ENCODE assay signal across 23 cellular contexts in genomic region chr1:248631354-248632041, GRCh38. TPM values are rescaled to one million over a fixed set of nuclear protein-coding genes. Genes with fewer than 3 reads are reported as not detected.
DNase-seq lines count a peak whose midpoint lies in the region; ATAC-seq and TF ChIP-seq lines count a peak whose summit lies in the region.
"Had no signal": no experiment of that assay in that cellular context is flagged by ENCODE, and none has a peak within 500 bp of the region (broad histone marks: within the 10 kb centered on the region; RNA-seq: fewer than 3 reads in every experiment).

No MANE protein-coding gene starts in this region.

- no peaks in the 10 kb centered on the region for H3K4me1 ChIP-seq in liver (ENCODE audit: control insufficient read depth in 4 of 4, insufficient read depth in 4 of 4, low read length in 3 of 4)
- no peaks in the 10 kb centered on the region for H3K4me1 ChIP-seq in osteoblast (ENCODE audit: insufficient read depth, low read length)

- TF ChIP-seq RAD21 in liver (IDR thresholded peaks at IDR 0.05) = no peak

- in situ Hi-C loops in SK-MEL-5 (cut with HindIII; ENCODE audit: low pct_unique_long_range_greater_than_20kb, low sequenced_read_pairs) = no loop called here

- TF ChIP-seq CTCF in liver (IDR thresholded peaks at IDR 0.05; ENCODE audit: low read depth, low read length, missing input control) = no peak
- no peak for TF ChIP-seq CTCF in osteoblast (IDR thresholded peaks at IDR 0.05; ENCODE audit: extremely low read depth, low read depth, low read length)

- no peaks in the 10 kb centered on the region for H4K20me1 ChIP-seq in osteoblast (ENCODE audit: insufficient read depth, low read length)

- H3K27me3 ChIP-seq in liver (ENCODE audit: control insufficient read depth in 4 of 4, insufficient read depth in 4 of 4, low read length in 3 of 4) = no peaks in the 10 kb centered on the region
- no peaks in the 10 kb centered on the region for H3K27me3 ChIP-seq in osteoblast (ENCODE audit: insufficient read depth, low read length)
- H3K27me3 ChIP-seq: neutrophil had no signal

- H2AFZ ChIP-seq in osteoblast (ENCODE audit: low read length) = no peak overlapping the region
- H2AFZ ChIP-seq: GM23248 had no signal

- no peak overlapping the region for H3K9ac ChIP-seq in liver (ENCODE audit: low read depth in 1 of 2, low read length in 2 of 2)
- H3K9ac ChIP-seq: GM23248 had no signal

- no peaks in the 10 kb centered on the region for H3K79me2 ChIP-seq in osteoblast (ENCODE audit: insufficient read depth, low read length)

- H3K36me3 ChIP-seq in liver (ENCODE audit: control insufficient read depth in 4 of 4, insufficient read depth in 3 of 4, low read depth in 1 of 4, low read length in 3 of 4) = no peaks in the 10 kb centered on the region
- no peaks in the 10 kb centered on the region for H3K36me3 ChIP-seq in osteoblast (ENCODE audit: insufficient read depth, low read length)
- H3K36me3 ChIP-seq: neutrophil, thoracic aorta had no signal

- H3K27ac ChIP-seq in liver (ENCODE audit: low read depth in 1 of 2, low read length in 2 of 2) = no peak overlapping the region
- H3K27ac ChIP-seq in osteoblast (ENCODE audit: low read depth, low read length) = no peak overlapping the region
- H3K27ac ChIP-seq: GM23248, neutrophil, thoracic aorta, VCaP had no signal

- no peak overlapping the region for H3K4me2 ChIP-seq in osteoblast (ENCODE audit: insufficient read depth, low read length)

- no peak for ATAC-seq in HG02885 (IDR thresholded peaks at IDR 0.05; ENCODE audit: poor library complexity, unreplicated experiment)
- ATAC-seq: activated CD8-positive, alpha-beta T cell treated with anti-CD3 and anti-CD28 coated beads for 36 hours; effector memory CD8-positive, alpha-beta T cell; Right ventricle myocardium inferior; T-cell had no signal

- DNase-seq in DMS53 (lab: John Stamatoyannopoulos, UW) (peak; percentile 81), LoVo (ENCODE audit: low spot score) (peak; percentile 51), SK-MEL-5 (ENCODE audit: low read depth, low spot score) (peak; percentile 20), NCI-H2171 (lab: John Stamatoyannopoulos, UW) (no peak), osteoblast (ENCODE audit: insufficient read length, low spot score, missing footprints) (no peak)
- DNase-seq: activated CD8-positive, alpha-beta T cell treated with anti-CD3 and anti-CD28 coated beads for 36 hours; activated naive CD4-positive, alpha-beta T cell; activated T-cell treated with anti-CD3 and anti-CD28 coated beads, Interleukin-2, amount 50 U/mL, for 1 hour; amniotic stem cell; CD8-positive, alpha-beta memory T cell; effector memory CD8-positive, alpha-beta T cell; EL; GM23248; NCI-H187; NCI-H226; T-cell had no signal

- H3K4me3 ChIP-seq in liver (ENCODE audit: low read depth in 1 of 3, low read length in 3 of 3) (no peak overlapping the region), osteoblast (ENCODE audit: insufficient read depth, low read length) (no peak overlapping the region)
- H3K4me3 ChIP-seq: GM23248, thoracic aorta had no signal

- WGBS in liver = 73% methylated on average over 7 of the region's 7 CpGs

- H3K9me3 ChIP-seq in liver (ENCODE audit: control insufficient read depth in 4 of 4, low read length in 3 of 4) (no peaks in the 10 kb centered on the region), osteoblast (ENCODE audit: low read depth, low read length) (no peaks in the 10 kb centered on the region)
- H3K9me3 ChIP-seq: neutrophil, thoracic aorta had no signal

TF ChIP-seq in liver, 16 proteins besides CTCF, POLR2A, EP300 and RAD21:
- TF ChIP-seq FOXA2 (IDR thresholded peaks at IDR 0.05) = no peak
- TF ChIP-seq TAF1 (conservative IDR thresholded peaks at IDR 0.05) = no peak
- TF ChIP-seq GABPA (IDR thresholded peaks at IDR 0.05 in 1 of 2, conservative IDR thresholded peaks at IDR 0.05 in 1 of 2) = no peak
- TF ChIP-seq MAX (IDR thresholded peaks at IDR 0.05) = no peak
- no peak for TF ChIP-seq RXRA (IDR thresholded peaks at IDR 0.05)
- TF ChIP-seq, protein P1, sequence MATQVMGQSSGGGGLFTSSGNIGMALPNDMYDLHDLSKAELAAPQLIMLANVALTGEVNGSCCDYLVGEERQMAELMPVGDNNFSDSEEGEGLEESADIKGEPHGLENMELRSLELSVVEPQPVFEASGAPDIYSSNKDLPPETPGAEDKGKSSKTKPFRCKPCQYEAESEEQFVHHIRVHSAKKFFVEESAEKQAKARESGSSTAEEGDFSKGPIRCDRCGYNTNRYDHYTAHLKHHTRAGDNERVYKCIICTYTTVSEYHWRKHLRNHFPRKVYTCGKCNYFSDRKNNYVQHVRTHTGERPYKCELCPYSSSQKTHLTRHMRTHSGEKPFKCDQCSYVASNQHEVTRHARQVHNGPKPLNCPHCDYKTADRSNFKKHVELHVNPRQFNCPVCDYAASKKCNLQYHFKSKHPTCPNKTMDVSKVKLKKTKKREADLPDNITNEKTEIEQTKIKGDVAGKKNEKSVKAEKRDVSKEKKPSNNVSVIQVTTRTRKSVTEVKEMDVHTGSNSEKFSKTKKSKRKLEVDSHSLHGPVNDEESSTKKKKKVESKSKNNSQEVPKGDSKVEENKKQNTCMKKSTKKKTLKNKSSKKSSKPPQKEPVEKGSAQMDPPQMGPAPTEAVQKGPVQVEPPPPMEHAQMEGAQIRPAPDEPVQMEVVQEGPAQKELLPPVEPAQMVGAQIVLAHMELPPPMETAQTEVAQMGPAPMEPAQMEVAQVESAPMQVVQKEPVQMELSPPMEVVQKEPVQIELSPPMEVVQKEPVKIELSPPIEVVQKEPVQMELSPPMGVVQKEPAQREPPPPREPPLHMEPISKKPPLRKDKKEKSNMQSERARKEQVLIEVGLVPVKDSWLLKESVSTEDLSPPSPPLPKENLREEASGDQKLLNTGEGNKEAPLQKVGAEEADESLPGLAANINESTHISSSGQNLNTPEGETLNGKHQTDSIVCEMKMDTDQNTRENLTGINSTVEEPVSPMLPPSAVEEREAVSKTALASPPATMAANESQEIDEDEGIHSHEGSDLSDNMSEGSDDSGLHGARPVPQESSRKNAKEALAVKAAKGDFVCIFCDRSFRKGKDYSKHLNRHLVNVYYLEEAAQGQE (IDR thresholded peaks at IDR 0.05) = no peak
- no peak for TF ChIP-seq FOXA1 (IDR thresholded peaks at IDR 0.05)
- no peak for TF ChIP-seq HNF4A (conservative IDR thresholded peaks at IDR 0.05)
- TF ChIP-seq, protein P2, sequence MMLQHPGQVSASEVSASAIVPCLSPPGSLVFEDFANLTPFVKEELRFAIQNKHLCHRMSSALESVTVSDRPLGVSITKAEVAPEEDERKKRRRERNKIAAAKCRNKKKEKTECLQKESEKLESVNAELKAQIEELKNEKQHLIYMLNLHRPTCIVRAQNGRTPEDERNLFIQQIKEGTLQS (IDR thresholded peaks at IDR 0.05) = peak; percentile 45
- TF ChIP-seq NR2F2 (IDR thresholded peaks at IDR 0.05) = no peak
- no peak for TF ChIP-seq SP1 (IDR thresholded peaks at IDR 0.05)
- TF ChIP-seq JUND (IDR thresholded peaks at IDR 0.05) = peak in 1 of 2 donors; percentile 58
- TF ChIP-seq HNF4G (IDR thresholded peaks at IDR 0.05) = no peak
- no peak for TF ChIP-seq EGR1 (IDR thresholded peaks at IDR 0.05; ENCODE audit: low read depth in 2 of 2)
- no peak for TF ChIP-seq YY1 (IDR thresholded peaks at IDR 0.05)

RNA-seq across cellular contexts. Expression of gene OR2T11, which starts 3.4 kb away (rescaled TPM):
- not detected in 2 replicates for total RNA-seq in SK-MEL-5 (2014; rRNA removed; shearing (Covaris generic))
- polyA plus RNA-seq in SK-MEL-5 (2015; cell fraction: cytosol; rRNA removed) = not detected in 2 replicates
- polyA plus RNA-seq in SK-MEL-5 (2015; cell fraction: nucleus; rRNA removed) = not detected in 2 replicates
- total RNA-seq in liver (not detected), osteoblast (not detected in 2 replicates)
- polyA plus RNA-seq in liver = not detected
- total RNA-seq: activated CD8-positive, alpha-beta T cell treated with anti-CD3 and anti-CD28 coated beads for 36 hours; CD8-positive, alpha-beta memory T cell; GM23248; Right ventricle myocardium inferior; T-cell; thoracic aorta had no signal
- polyA plus RNA-seq: CD8-positive, alpha-beta memory T cell; GM23248 had no signal

RNA-seq across cellular contexts. Expression of gene OR2T35, which starts 13.6 kb away (rescaled TPM):
- not detected in 2 replicates for total RNA-seq in SK-MEL-5 (2014; rRNA removed; shearing (Covaris generic))
- not detected in 2 replicates for polyA plus RNA-seq in SK-MEL-5 (2015; cell fraction: cytosol; rRNA removed)
- polyA plus RNA-seq in SK-MEL-5 (2015; cell fraction: nucleus; rRNA removed) = not detected in 2 replicates
- not detected for total RNA-seq in liver
- not detected for polyA plus RNA-seq in liver
- total RNA-seq in osteoblast = not detected in 2 replicates
- total RNA-seq: activated CD8-positive, alpha-beta T cell treated with anti-CD3 and anti-CD28 coated beads for 36 hours; CD8-positive, alpha-beta memory T cell; GM23248; Right ventricle myocardium inferior; T-cell; thoracic aorta had no signal
- polyA plus RNA-seq: CD8-positive, alpha-beta memory T cell; GM23248 had no signal

RNA-seq across cellular contexts. Expression of gene OR2T27, which starts 23.8 kb away (rescaled TPM):
- total RNA-seq in SK-MEL-5 (2014; rRNA removed; shearing (Covaris generic)) = not detected in 2 replicates
- polyA plus RNA-seq in SK-MEL-5 (2015; cell fraction: cytosol; rRNA removed) = not detected in 2 replicates
- polyA plus RNA-seq in SK-MEL-5 (2015; cell fraction: nucleus; rRNA removed) = not detected in 2 replicates
- total RNA-seq in liver (not detected), osteoblast (not detected in 2 replicates)
- polyA plus RNA-seq in liver = not detected
- total RNA-seq: activated CD8-positive, alpha-beta T cell treated with anti-CD3 and anti-CD28 coated beads for 36 hours; CD8-positive, alpha-beta memory T cell; GM23248; lower leg skin; Right ventricle myocardium inferior; T-cell; thoracic aorta had no signal
- polyA plus RNA-seq: CD8-positive, alpha-beta memory T cell; GM23248 had no signal

RNA-seq across cellular contexts. Expression of gene OR2T10, which starts 34.0 kb away (rescaled TPM):
- total RNA-seq in SK-MEL-5 (2014; rRNA removed; shearing (Covaris generic)) = not detected in 2 replicates
- not detected in 2 replicates for polyA plus RNA-seq in SK-MEL-5 (2015; cell fraction: cytosol; rRNA removed)
- polyA plus RNA-seq in SK-MEL-5 (2015; cell fraction: nucleus; rRNA removed) = 0.20 TPM in 1 of 2 replicates, not detected in the other
- total RNA-seq in liver (not detected), osteoblast (not detected in 2 replicates)
- polyA plus RNA-seq in liver = not detected
- total RNA-seq: activated CD8-positive, alpha-beta T cell treated with anti-CD3 and anti-CD28 coated beads for 36 hours; CD8-positive, alpha-beta memory T cell; GM23248; lower leg skin; Right ventricle myocardium inferior; T-cell; thoracic aorta had no signal
- polyA plus RNA-seq: CD8-positive, alpha-beta memory T cell; GM23248 had no signal

RNA-seq across cellular contexts. Expression of gene OR2T34, which starts 56.9 kb away (rescaled TPM):
- not detected in 2 replicates for total RNA-seq in SK-MEL-5 (2014; rRNA removed; shearing (Covaris generic))
- not detected in 2 replicates for polyA plus RNA-seq in SK-MEL-5 (2015; cell fraction: cytosol; rRNA removed)
- not detected in 2 replicates for polyA plus RNA-seq in SK-MEL-5 (2015; cell fraction: nucleus; rRNA removed)
- total RNA-seq in liver (not detected), osteoblast (not detected in 2 replicates)
- not detected for polyA plus RNA-seq in liver
- total RNA-seq: activated CD8-positive, alpha-beta T cell treated with anti-CD3 and anti-CD28 coated beads for 36 hours; CD8-positive, alpha-beta memory T cell; GM23248; lower leg skin; Right ventricle myocardium inferior; T-cell; thoracic aorta had no signal
- polyA plus RNA-seq: CD8-positive, alpha-beta memory T cell; GM23248 had no signal

Comparison
In these comparisons a context has a peak if more than half of its experiments do, and no peak if none do; other contexts are left out.
1. DNase-seq: peak in DMS53 (single experiment), LoVo (single experiment) and SK-MEL-5 (single experiment); none in NCI-H2171 (single experiment) and osteoblast (single experiment).